ENCODE assay signal across 22 cellular contexts in the genomic region with DNA sequence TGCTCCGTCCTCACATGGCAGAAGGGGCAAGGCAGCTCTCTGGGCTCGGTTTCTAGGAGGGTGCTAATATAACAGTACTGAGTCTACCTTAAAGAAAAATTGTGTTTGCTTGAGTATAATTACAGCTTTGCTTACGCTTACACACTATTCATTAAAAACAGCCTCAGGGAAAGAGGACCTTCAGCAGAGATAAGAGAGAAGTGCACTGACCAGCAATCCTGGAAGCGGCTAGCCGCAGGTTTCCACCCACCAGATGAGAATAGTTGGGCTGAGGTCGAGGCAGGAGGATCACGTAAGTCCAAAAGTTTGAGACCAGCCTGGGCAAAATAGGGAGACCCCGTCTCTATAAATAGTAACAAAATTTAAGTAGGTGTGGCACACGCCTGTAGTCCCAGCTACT. TPM values are rescaled to one million over a fixed set of nuclear protein-coding genes. Genes with fewer than 3 reads are reported as not detected.
DNase-seq lines count a peak whose midpoint lies in the region; ATAC-seq lines count a peak whose summit lies in the region.
"Had no signal": no experiment of that assay in that cellular context is flagged by ENCODE, and none has a peak within 500 bp of the region (broad histone marks: within the 10 kb centered on the region; RNA-seq: fewer than 3 reads in every experiment).

No MANE protein-coding gene starts in this region.

- intact Hi-C loops in posterior vena cava (cut with DNase I), result no loop called here

- peak; percentile 54 for DNase-seq in ELF-1 (ENCODE audit: low read depth, low spot score)
- peak; percentile 84 for DNase-seq in NCI-H146 (lab: John Stamatoyannopoulos, UW)
- peak; percentile 44 for DNase-seq in RPMI7951 (ENCODE audit: low read depth)
- DNase-seq in posterior vena cava (ENCODE audit: low spot score), result peak; percentile 18
- DNase-seq in SKM-1 (lab: John Stamatoyannopoulos, UW; ENCODE audit: unreplicated experiment), result no peak
- DNase-seq in EL, result no peak
- no peak for DNase-seq in activated CD4-positive, alpha-beta T cell treated with anti-CD3 and anti-CD28 coated beads for 1 hour
- DNase-seq: ACHN; CD4-positive, alpha-beta memory T cell; GF-D8; HFFc6; MM.1S; NCI-H1048; NCI-H1436 treated with DMSO at 0.1 percent for 48 hours; NCI-H2171 treated with DMSO at 0.1 percent for 48 hours; NCI-H446 treated with DMSO at 0.1 percent for 48 hours; NCI-H526 treated with DMSO at 0.1 percent for 48 hours; NK-92 treated with Interleukin-12 subunit alpha and Interleukin-12 subunit beta, amount 100 ng/mL, for 24 hours; SW 1271; T-helper 17 cell had no signal

- ATAC-seq in GM21786 (IDR thresholded peaks at IDR 0.05; ENCODE audit: unreplicated experiment), result no peak
- ATAC-seq: Right ventricle myocardium inferior, T-helper 17 cell had no signal

RNA-seq across cellular contexts. Expression of gene MRFAP1, which starts 15.2 kb away (rescaled TPM):
- total RNA-seq in RPMI7951 (2014; rRNA removed; shearing (Covaris generic)), result 110 and 112 TPM in 2 replicates
- total RNA-seq in posterior vena cava, result 100 to 1,000 TPM; 223 to 237 TPM

RNA-seq across cellular contexts. Expression of gene MAN2B2, which starts 50.3 kb away (rescaled TPM):
- total RNA-seq in RPMI7951 (2014; rRNA removed; shearing (Covaris generic)), result 11.7 TPM in 2 replicates
- total RNA-seq in posterior vena cava, result 10 to 100 TPM; 23.7 to 36.3 TPM

Comparison
In these comparisons a context has a peak if more than half of its experiments do, and no peak if none do; other contexts are left out.
1. DNase-seq: peak in ELF-1 (single experiment), NCI-H146 (single experiment), RPMI7951 (single experiment) and posterior vena cava (single experiment); none in SKM-1 (single experiment), EL (single experiment) and activated CD4-positive, alpha-beta T cell treated with anti-CD3 and anti-CD28 coated beads for 1 hour (single experiment).